27 cellular contexts compared by ENCODE assay signal in the genomic region with DNA sequence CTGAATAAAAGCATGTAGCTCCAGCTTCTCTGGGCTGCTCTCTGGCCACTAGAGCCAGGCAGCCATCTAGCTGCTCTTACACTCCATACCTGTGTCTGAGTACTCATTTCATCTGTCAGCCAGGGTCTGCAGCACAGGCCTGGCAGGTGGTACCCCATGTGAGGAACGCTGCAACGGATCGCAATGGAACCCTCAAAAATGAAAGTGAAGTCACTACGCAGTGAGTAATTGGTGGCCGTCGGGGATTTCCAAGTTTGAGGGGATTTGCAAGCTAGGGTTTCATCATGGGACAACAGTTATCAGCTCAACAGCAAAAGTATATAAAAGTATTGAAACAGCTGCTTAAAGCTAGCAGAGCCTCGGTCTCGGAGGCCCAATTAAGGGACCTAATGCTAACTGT.
"Had no signal": no experiment of that assay in that cellular context is flagged by ENCODE, and none has a peak within 500 bp of the region (broad histone marks: within the 10 kb centered on the region; RNA-seq: fewer than 3 reads in every experiment).

No MANE protein-coding gene starts in this region.

- H3K27me3 ChIP-seq: ascending aorta, cardiac muscle cell, MG63, SJSA1 had no signal

- H3K27ac ChIP-seq: ascending aorta, cardiac muscle cell, SJSA1, WERI-Rb-1 had no signal

- DNase-seq: activated CD4-positive, alpha-beta T cell treated with anti-CD3 and anti-CD28 coated beads, Interleukin-2, amount 10 ng/mL, durations not matched to agents 24 days and 14 days; activated CD4-positive, alpha-beta T cell treated with anti-CD3 and anti-CD28 coated beads, Interleukin-2, amount 50 U/mL, for 4 hours; activated CD8-positive, alpha-beta T cell treated with anti-CD3 and anti-CD28 coated beads, Interleukin-2, amount 10 ng/mL, durations not matched to agents 7 days and 5 days; activated gamma-delta T cell; activated naive CD4-positive, alpha-beta T cell treated with Interleukin-2 at 50 U/mL for 16 hours; activated naive CD8-positive, alpha-beta T cell treated with anti-CD3 and anti-CD28 coated beads, Interleukin-2, amount 10 ng/mL, durations not matched to agents 7 days and 5 days; activated T-cell treated with anti-CD3 and anti-CD28 coated beads, Interleukin-2, amount 50 U/mL, for 24 hours; amygdala; Karpas-422; MG63; MV-4-11; NCI-H1092; NCI-H1436 treated with DMSO at 0.1 percent for 48 hours; NCI-H1694 treated with DMSO at 0.1 percent for 48 hours; NCI-H2029; NCI-H510A; NCI-H526; NCI-H748 treated with DMSO at 0.1 percent for 48 hours; SHP77; SW 1271; T-helper 1 cell; T-helper 2 cell; T-helper 9 cell; WERI-Rb-1 had no signal

- H3K36me3 ChIP-seq: ascending aorta, cardiac muscle cell, MG63, SJSA1, WERI-Rb-1 had no signal

- H3K4me1 ChIP-seq: ascending aorta, SJSA1 had no signal

- H3K9me3 ChIP-seq: ascending aorta, MG63, SJSA1 had no signal

- ATAC-seq: activated CD8-positive, alpha-beta T cell treated with anti-CD3 and anti-CD28 coated beads, Interleukin-2, amount 10 ng/mL, durations not matched to agents 7 days and 5 days had no signal

- H3K4me3 ChIP-seq: ascending aorta, cardiac muscle cell, MG63, SJSA1 had no signal
